ENCODE assay signal across 1 cellular context in genomic region chr3:183099026-183099837, GRCh38.
TF ChIP-seq lines count a peak whose summit lies in the region.

Gene MCCC1 (minus strand): TSS chr3:183099496. CDS start chr3:183099440, 56 bp downstream.

TF ChIP-seq in K562, 482 proteins besides CTCF, POLR2A, EP300 and RAD21 (continued from another document):
- no peak for TF ChIP-seq ZNF133 (CRISPR knock-in tag; IDR thresholded peaks at IDR 0.05)
- no peak; the same call in 1 of the 2 replicates for TF ChIP-seq ZBTB33 (CRISPR knock-in tag; IDR thresholded peaks at IDR 0.05)
- TF ChIP-seq POU5F1 (IDR thresholded peaks at IDR 0.05; ENCODE audit: borderline replicate concordance, low read depth, low read length, partially characterized antibody): peak; percentile 74
- TF ChIP-seq RBM15 (IDR thresholded peaks at IDR 0.05; ENCODE audit: insufficient read depth, low read length): no peak
- TF ChIP-seq NR2C1 (IDR thresholded peaks at IDR 0.05): no peak
- TF ChIP-seq NR2C1 (tag; IDR thresholded peaks at IDR 0.05): no peak
- TF ChIP-seq THAP12 (CRISPR knock-in tag; IDR thresholded peaks at IDR 0.05): 0 out of 2 replicates have a peak, but pooled peaks have one; percentile 46
- TF ChIP-seq GATAD2A (IDR thresholded peaks at IDR 0.05): no peak
- no peak for TF ChIP-seq SRSF3 (IDR thresholded peaks at IDR 0.05; ENCODE audit: insufficient read depth, low read length)
- peak; percentile 85 for TF ChIP-seq CHAMP1 (IDR thresholded peaks at IDR 0.05)
- peak; percentile 77 to 79 for TF ChIP-seq MAZ (CRISPR knock-in tag; conservative IDR thresholded peaks at IDR 0.05 in 1 of 2, IDR thresholded peaks at IDR 0.05 in 1 of 2)
- no peak for TF ChIP-seq TSC22D4 (tag; IDR thresholded peaks at IDR 0.05)
- no peak for TF ChIP-seq IRF1 (CRISPR knock-in tag; IDR thresholded peaks at IDR 0.05; ENCODE audit: borderline replicate concordance)
- TF ChIP-seq REST (CRISPR knock-in tag; IDR thresholded peaks at IDR 0.05; ENCODE audit: low read depth): peak; percentile 43; the same call in 1 of the 2 replicates
- TF ChIP-seq CUX1 (CRISPR knock-in tag; IDR thresholded peaks at IDR 0.05): no peak
- TF ChIP-seq ZNF184 (CRISPR knock-in tag; IDR thresholded peaks at IDR 0.05): no peak
- TF ChIP-seq ZNF224 (CRISPR knock-in tag; IDR thresholded peaks at IDR 0.05): no peak
- TF ChIP-seq HMGN3 (IDR thresholded peaks at IDR 0.05; ENCODE audit: borderline replicate concordance, extremely low read depth, insufficient read length, low read depth, low read length): peak; percentile 33
- peak; percentile 86 for TF ChIP-seq L3MBTL2 (IDR thresholded peaks at IDR 0.05)
- TF ChIP-seq ZNF23 (CRISPR knock-in tag; IDR thresholded peaks at IDR 0.05): no peak
- TF ChIP-seq DDX20 (tag; IDR thresholded peaks at IDR 0.05; ENCODE audit: low read depth): no peak
- no peak; the same call in 1 of the 2 replicates for TF ChIP-seq GTF2F1 (IDR thresholded peaks at IDR 0.05; ENCODE audit: low read depth, low read length)
- TF ChIP-seq FOSL1 (tag; conservative IDR thresholded peaks at IDR 0.05): peak; percentile 46
- TF ChIP-seq TEAD2 (tag; IDR thresholded peaks at IDR 0.05): peak; percentile 86
- TF ChIP-seq PML (IDR thresholded peaks at IDR 0.05; ENCODE audit: low read length): no peak
- TF ChIP-seq GATA2 (CRISPR knock-in tag; IDR thresholded peaks at IDR 0.05): no peak
- TF ChIP-seq LEF1 (IDR thresholded peaks at IDR 0.05): no peak
- no peak for TF ChIP-seq XRCC3 (IDR thresholded peaks at IDR 0.05)
- no peak for TF ChIP-seq SRSF9 (IDR thresholded peaks at IDR 0.05; ENCODE audit: borderline replicate concordance, low read depth, low read length)
- no peak for TF ChIP-seq ZNF197 (CRISPR knock-in tag; IDR thresholded peaks at IDR 0.05; ENCODE audit: low read depth)
